Comparison of ENCODE assay signal across 8 cellular contexts in the genomic region with DNA sequence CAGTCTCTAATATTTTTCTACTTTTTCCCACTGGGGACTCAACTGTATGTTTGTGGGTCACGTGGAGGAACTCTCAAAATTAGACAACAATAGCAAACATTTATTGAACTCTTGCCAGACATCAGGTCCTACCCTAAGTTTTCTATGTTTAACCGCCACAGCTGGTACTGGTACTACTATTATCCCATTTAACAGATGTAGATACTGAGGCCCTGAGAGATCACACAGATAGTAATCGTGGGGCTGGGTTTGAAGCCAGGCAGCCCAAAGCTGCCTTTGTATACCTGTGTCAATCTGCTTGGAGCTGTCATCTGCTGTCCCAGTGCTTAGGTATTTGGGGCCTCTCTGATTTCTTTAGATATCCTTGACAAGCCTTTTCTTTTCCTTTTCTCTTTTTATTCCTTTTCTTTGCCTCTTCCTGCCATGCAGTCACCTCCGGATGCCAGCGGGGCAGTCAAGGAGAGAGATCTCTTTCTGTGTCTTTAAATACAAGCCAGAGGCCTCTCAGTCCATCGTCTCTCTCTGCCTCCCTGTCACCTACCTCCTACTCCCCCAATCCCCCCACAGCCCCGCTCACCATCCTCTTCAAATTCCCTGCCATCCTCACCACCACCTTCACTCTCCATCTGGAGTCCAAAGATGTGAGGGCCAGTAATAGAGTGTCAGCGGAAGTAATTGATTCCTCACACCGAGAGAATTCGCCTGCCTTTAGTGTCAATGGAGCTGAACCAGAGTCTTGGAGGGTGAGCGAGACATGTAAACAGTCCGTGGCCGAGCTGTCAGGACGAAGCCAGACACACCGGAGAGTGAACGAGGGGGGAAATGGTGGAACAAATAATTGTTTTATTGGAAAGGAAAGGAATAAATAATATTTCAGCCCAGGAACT. TPM values are rescaled to one million over a fixed set of nuclear protein-coding genes. Genes with fewer than 3 reads are reported as not detected.
DNase-seq lines count a peak whose midpoint lies in the region; ATAC-seq and TF ChIP-seq lines count a peak whose summit lies in the region.

No MANE protein-coding gene starts in this region.

- peaks cover 3 to 13% (median 7%) of the 10 kb centered on the region in 4 donors for H3K4me1 Mint-ChIP-seq in CD4-positive, CD25-positive, alpha-beta regulatory T cell

- no peak for TF ChIP-seq CTCF in RWPE2 (IDR thresholded peaks at IDR 0.05; ENCODE audit: poor library complexity, severe bottlenecking)
- no peak for TF ChIP-seq CTCF in GM13976 (IDR thresholded peaks at IDR 0.05; ENCODE audit: borderline replicate concordance, control extremely low read depth, extremely low read depth, insufficient read depth, missing control alignments)

- peaks cover 6% of the 10 kb centered on the region for H3K27me3 Mint-ChIP-seq in CD4-positive, CD25-positive, alpha-beta regulatory T cell

- H3K36me3 ChIP-seq in CD4-positive, CD25-positive, alpha-beta regulatory T cell (ENCODE audit: control insufficient read depth, insufficient read depth, low read length): no peaks in the 10 kb centered on the region
- 0 out of 2 replicates have a peak, but pooled peaks cover 4% of the 10 kb centered on the region for H3K36me3 ChIP-seq in RWPE2 (ENCODE audit: low read depth)
- peaks cover 0 to 2% of the 10 kb centered on the region in 2 donors for H3K36me3 ChIP-seq in esophagus (ENCODE audit: control insufficient read depth in 2 of 2, insufficient read depth in 2 of 2, low read length in 1 of 2)
- H3K36me3 ChIP-seq in trophoblast cell (ENCODE audit: control insufficient read depth in 1 of 2, insufficient read depth in 2 of 2, low read length in 2 of 2): peaks cover 0 to 2% of the 10 kb centered on the region in 2 experiments

- peak overlapping the region in 2 of 3 donors; percentile 39 to 81 for H3K27ac Mint-ChIP-seq in CD4-positive, CD25-positive, alpha-beta regulatory T cell

- H3K79me2 ChIP-seq in trophoblast cell (ENCODE audit: control insufficient read depth, insufficient read depth, low read length, poor library complexity): no peaks in the 10 kb centered on the region

- ATAC-seq in CD4-positive, CD25-positive, alpha-beta regulatory T cell (ENCODE audit: low read depth in 2 of 2): no peak
- no peak for ATAC-seq in RWPE2 (ENCODE audit: low read depth)
- no peak for ATAC-seq in GM18907 (IDR thresholded peaks at IDR 0.05; ENCODE audit: unreplicated experiment)

- no peak overlapping the region for H2BK120ac ChIP-seq in trophoblast cell (ENCODE audit: insufficient read depth, low read length, poor library complexity)

- DNase-seq in CD4-positive, CD25-positive, alpha-beta regulatory T cell: no peak
- DNase-seq in RWPE2 (ENCODE audit: low spot score) (no peak), trophoblast cell (no peak), retina (no peak), GM13976 (ENCODE audit: low spot score) (no peak)
- DNase-seq in stimulated activated CD4-positive, alpha-beta T cell treated with anti-CD3 and anti-CD28 coated beads, Interleukin-1b, Interleukin-23, amount 100 ng/mL, for 48 hours: no peak

- H3K14ac ChIP-seq in trophoblast cell (ENCODE audit: low read length): no peak overlapping the region

- H3K4me1 ChIP-seq in CD4-positive, CD25-positive, alpha-beta regulatory T cell (ENCODE audit: control insufficient read depth, insufficient read depth, low read length, poor library complexity, severe bottlenecking): peaks cover 5% of the 10 kb centered on the region
- peaks cover 28% of the 10 kb centered on the region for H3K4me1 ChIP-seq in RWPE2 (ENCODE audit: insufficient read depth, poor library complexity, severe bottlenecking)
- peaks cover 2 to 13% of the 10 kb centered on the region in 2 donors for H3K4me1 ChIP-seq in esophagus (ENCODE audit: control insufficient read depth in 2 of 2, insufficient read depth in 2 of 2, low read length in 1 of 2)
- H3K4me1 ChIP-seq in trophoblast cell (ENCODE audit: control insufficient read depth in 1 of 2, insufficient read depth in 2 of 2, low read length in 2 of 2): peaks cover 3 to 34% of the 10 kb centered on the region in 2 experiments

- no peak overlapping the region for H3K9ac ChIP-seq in trophoblast cell (ENCODE audit: low read length)

- H3K4me2 ChIP-seq in trophoblast cell (ENCODE audit: low read length): no peak overlapping the region

- H3K36me3 Mint-ChIP-seq in CD4-positive, CD25-positive, alpha-beta regulatory T cell: no peaks in the 10 kb centered on the region

- no peak overlapping the region for H2BK12ac ChIP-seq in trophoblast cell (ENCODE audit: low read length)

- no peaks in the 10 kb centered on the region for H3K27me3 ChIP-seq in CD4-positive, CD25-positive, alpha-beta regulatory T cell (ENCODE audit: control insufficient read depth, insufficient read depth, low read length)
- H3K27me3 ChIP-seq in RWPE2 (ENCODE audit: insufficient read depth, poor library complexity, severe bottlenecking) (no peaks in the 10 kb centered on the region), esophagus (ENCODE audit: control insufficient read depth in 1 of 2, insufficient read depth in 2 of 2, low read length in 2 of 2) (no peaks in the 10 kb centered on the region), trophoblast cell (ENCODE audit: insufficient read depth, low read length) (no peaks in the 10 kb centered on the region)

- peaks cover 0 to 4% (median 0%) of the 10 kb centered on the region in 7 donors for H3K9me3 Mint-ChIP-seq in CD4-positive, CD25-positive, alpha-beta regulatory T cell

- in situ Hi-C loops in GM13976 (cut with MboI; ENCODE audit: low sequenced_read_pairs, unreplicated experiment): no loop called here

- no peak overlapping the region for H4K8ac ChIP-seq in trophoblast cell (ENCODE audit: low read depth, low read length)

- H3K4me3 ChIP-seq in CD4-positive, CD25-positive, alpha-beta regulatory T cell (ENCODE audit: low read depth, low read length): no peak overlapping the region
- H3K4me3 ChIP-seq in RWPE2 (ENCODE audit: severe bottlenecking): no peak overlapping the region
- H3K4me3 ChIP-seq in esophagus (ENCODE audit: low read depth in 1 of 2, low read length in 2 of 2): no peak overlapping the region
- no peak overlapping the region for H3K4me3 ChIP-seq in trophoblast cell (ENCODE audit: low read depth, low read length)

- no peak overlapping the region for H3K27ac ChIP-seq in CD4-positive, CD25-positive, alpha-beta regulatory T cell (ENCODE audit: insufficient read depth, low read length, poor library complexity, severe bottlenecking)
- H3K27ac ChIP-seq in RWPE2 (ENCODE audit: poor library complexity, severe bottlenecking): peak overlapping the region; percentile 74
- H3K27ac ChIP-seq in esophagus (ENCODE audit: low read depth in 2 of 2, low read length in 1 of 2): peak overlapping the region; percentile 77 to 79
- H3K27ac ChIP-seq in trophoblast cell (ENCODE audit: low read depth, low read length): no peak overlapping the region

- H3K4ac ChIP-seq in trophoblast cell (ENCODE audit: low read depth, low read length): peak overlapping the region; percentile 6

- H2AK5ac ChIP-seq in trophoblast cell (ENCODE audit: low read length): no peak overlapping the region

- no peak overlapping the region for H4K12ac ChIP-seq in trophoblast cell (ENCODE audit: low read depth, low read length)

- H3K23ac ChIP-seq in trophoblast cell (ENCODE audit: low read length): no peak overlapping the region

- no peak overlapping the region for H3K18ac ChIP-seq in trophoblast cell (ENCODE audit: low read length)

- H2BK5ac ChIP-seq in trophoblast cell (ENCODE audit: low read depth, low read length, poor library complexity): no peak overlapping the region

- H3K9me3 ChIP-seq in CD4-positive, CD25-positive, alpha-beta regulatory T cell (ENCODE audit: control insufficient read depth in 2 of 2, low read length in 2 of 2): no peaks in the 10 kb centered on the region
- H3K9me3 ChIP-seq in RWPE2 (ENCODE audit: severe bottlenecking): no peaks in the 10 kb centered on the region
- no peaks in the 10 kb centered on the region for H3K9me3 ChIP-seq in esophagus (ENCODE audit: control insufficient read depth in 2 of 2, insufficient read depth in 1 of 2, low read depth in 1 of 2, low read length in 1 of 2)
- H3K9me3 ChIP-seq in trophoblast cell (ENCODE audit: insufficient read depth, low read depth, low read length): no peaks in the 10 kb centered on the region

- H3K79me1 ChIP-seq in trophoblast cell (ENCODE audit: low read length): peaks cover 4% of the 10 kb centered on the region

- H3K4me3 Mint-ChIP-seq in CD4-positive, CD25-positive, alpha-beta regulatory T cell: no peak overlapping the region

- H2AFZ ChIP-seq in trophoblast cell (ENCODE audit: insufficient read depth, low read length, poor library complexity): no peak overlapping the region

- H4K91ac ChIP-seq in trophoblast cell (ENCODE audit: low read depth, low read length): no peak overlapping the region

- 79 to 84% methylated on average over 16 of the region's 16 CpGs for WGBS in esophagus, 2 donors
- WGBS in trophoblast cell (ENCODE audit: extremely low coverage, insufficient coverage, insufficient read length): no CpG with 5 or more reads among the region's 16 CpGs

RNA-seq across cellular contexts. Expression of a gene that starts 23.5 kb away (rescaled TPM):
- total RNA-seq in CD4-positive, CD25-positive, alpha-beta regulatory T cell: not detected
- under 1 TPM in 1 of 4 donors, not detected in 3; 0.64 TPM for polyA plus RNA-seq in CD4-positive, CD25-positive, alpha-beta regulatory T cell
- polyA plus RNA-seq in esophagus: 10 to 100 TPM in 1 of 2 donors, 1 to 10 TPM in 1; 6.9 to 11.1 TPM
- 51.2 and 55.2 TPM in 2 replicates for polyA plus RNA-seq in trophoblast cell (2013)

Comparison
In these comparisons a context has a peak if more than half of its experiments do, and no peak if none do; other contexts are left out.
1. H3K27ac ChIP-seq: peak in RWPE2 (single experiment) and esophagus (2 of 2); none in CD4-positive, CD25-positive, alpha-beta regulatory T cell (single experiment) and trophoblast cell (single experiment).
2. RNA of a gene that starts 23.5 kb away (polyA plus RNA-seq): 6.9 to 11.1 TPM in esophagus; 0.64 TPM in CD4-positive, CD25-positive, alpha-beta regulatory T cell; every median in the first group is over 4 times any median in the second.